Comparison of ENCODE assay signal across 17 cellular contexts in the genomic region with DNA sequence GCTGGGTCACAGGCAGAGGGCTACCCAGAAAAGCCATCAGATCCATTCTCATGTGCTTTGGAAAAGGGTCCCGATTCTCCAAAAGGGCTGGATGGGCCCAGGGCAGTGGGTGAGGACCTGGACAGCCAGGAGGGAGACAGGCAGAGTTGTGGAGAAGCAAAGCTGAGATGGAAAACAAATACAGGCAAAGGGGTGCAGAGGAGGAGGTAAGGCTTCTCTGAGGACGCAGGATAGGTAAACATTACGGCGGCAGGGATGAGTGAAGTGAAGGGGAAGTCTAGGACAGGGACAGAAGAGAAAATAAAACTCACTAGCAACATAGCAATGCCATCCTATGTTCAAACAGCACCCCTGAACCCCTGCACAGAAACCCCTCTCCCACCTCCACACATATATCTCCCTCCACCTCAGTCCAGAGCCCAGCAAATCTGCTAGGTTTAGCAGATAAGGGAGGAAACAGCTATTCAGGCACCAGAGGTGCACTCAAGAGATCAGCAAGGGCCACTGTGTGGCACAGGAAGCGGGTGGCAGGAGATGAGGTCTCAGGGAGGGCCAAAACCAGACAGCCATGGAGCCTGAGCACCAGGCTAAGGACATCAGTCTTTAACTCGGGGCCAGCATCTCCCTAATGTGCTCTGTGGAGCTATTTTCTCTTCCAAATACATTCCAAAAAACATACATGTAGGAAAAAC.
"Had no signal": no experiment of that assay in that cellular context is flagged by ENCODE, and none has a peak within 500 bp of the region (broad histone marks: within the 10 kb centered on the region; RNA-seq: fewer than 3 reads in every experiment).

No MANE protein-coding gene starts in this region.

- H3K27ac Mint-ChIP-seq: activated CD4-positive, alpha-beta memory T cell treated with anti-CD3 and anti-CD28 coated beads for 36 hours; activated naive CD4-positive, alpha-beta T cell treated with anti-CD3 and anti-CD28 coated beads, Interleukin-2, amount 50 U/mL, for 72 hours; activated T-cell treated with anti-CD3 and anti-CD28 coated beads, Interleukin-2, amount 50 U/mL, for 72 hours; dendritic cell treated with granulocyte-macrophage colony-stimulating factor and Interleukin-4, amounts not matched to agents 40 ng/mL and 50 ng/mL, for 4 days; endodermal cell; natural killer cell had no signal

- H3K27me3 Mint-ChIP-seq: dendritic cell treated with granulocyte-macrophage colony-stimulating factor and Interleukin-4, amounts not matched to agents 40 ng/mL and 50 ng/mL, for 4 days; stimulated activated naive CD8-positive, alpha-beta T cell treated with anti-CD3 and anti-CD28 coated beads, Interleukin-15, amount 100 ng/mL, for 72 hours had no signal

- H3K9me3 ChIP-seq: left lung, spleen had no signal

- DNase-seq: activated CD4-positive, alpha-beta memory T cell treated with anti-CD3 and anti-CD28 coated beads for 36 hours; activated CD4-positive, alpha-beta T cell treated with anti-CD3 and anti-CD28 coated beads for 1 hour; activated CD8-positive, alpha-beta memory T cell treated with anti-CD3 and anti-CD28 coated beads, Interleukin-2, amount 50 U/mL, for 4 hours; activated gamma-delta T cell; activated T-cell treated with anti-CD3 and anti-CD28 coated beads, Interleukin-2, amount 50 U/mL, for 72 hours; amniotic stem cell; endodermal cell; left lung; natural killer cell; occipital lobe; spleen; stimulated activated naive CD8-positive, alpha-beta T cell treated with anti-CD3 and anti-CD28 coated beads, Interleukin-15, amount 100 ng/mL, for 72 hours; T-helper 9 cell had no signal

- H3K4me3 Mint-ChIP-seq: activated CD4-positive, alpha-beta memory T cell treated with anti-CD3 and anti-CD28 coated beads for 36 hours; activated T-cell treated with anti-CD3 and anti-CD28 coated beads, Interleukin-2, amount 50 U/mL, for 72 hours; dendritic cell treated with granulocyte-macrophage colony-stimulating factor and Interleukin-4, amounts not matched to agents 40 ng/mL and 50 ng/mL, for 4 days; endodermal cell; natural killer cell; stimulated activated naive CD8-positive, alpha-beta T cell treated with anti-CD3 and anti-CD28 coated beads, Interleukin-15, amount 100 ng/mL, for 72 hours had no signal

- H3K36me3 Mint-ChIP-seq: activated CD4-positive, alpha-beta memory T cell treated with anti-CD3 and anti-CD28 coated beads for 36 hours; activated naive CD4-positive, alpha-beta T cell treated with anti-CD3 and anti-CD28 coated beads, Interleukin-2, amount 50 U/mL, for 72 hours; natural killer cell had no signal

- H3K4me1 Mint-ChIP-seq: natural killer cell had no signal

- H3K9me3 Mint-ChIP-seq: activated CD4-positive, alpha-beta memory T cell treated with anti-CD3 and anti-CD28 coated beads for 36 hours; activated T-cell treated with anti-CD3 and anti-CD28 coated beads, Interleukin-2, amount 50 U/mL, for 72 hours; dendritic cell treated with granulocyte-macrophage colony-stimulating factor and Interleukin-4, amounts not matched to agents 40 ng/mL and 50 ng/mL, for 4 days; natural killer cell; stimulated activated naive CD8-positive, alpha-beta T cell treated with anti-CD3 and anti-CD28 coated beads, Interleukin-15, amount 100 ng/mL, for 72 hours had no signal

- H3K4me3 ChIP-seq: left lung, SK-N-MC, spleen had no signal

- H3K27ac ChIP-seq: left lung, SK-N-MC, spleen had no signal

- ATAC-seq: activated naive CD4-positive, alpha-beta T cell treated with anti-CD3 and anti-CD28 coated beads, Interleukin-2, amount 50 U/mL, for 72 hours; activated T-cell treated with anti-CD3 and anti-CD28 coated beads, Interleukin-2, amount 50 U/mL, for 72 hours; left lung; natural killer cell; sciatic nerve; stimulated activated naive CD8-positive, alpha-beta T cell treated with anti-CD3 and anti-CD28 coated beads, Interleukin-15, amount 100 ng/mL, for 72 hours had no signal

- H3K36me3 ChIP-seq: left lung, spleen had no signal

- H3K27me3 ChIP-seq: left lung, spleen had no signal

- H3K4me1 ChIP-seq: left lung, spleen had no signal
